ENCODE assay signal across 38 cellular contexts in the genomic region with DNA sequence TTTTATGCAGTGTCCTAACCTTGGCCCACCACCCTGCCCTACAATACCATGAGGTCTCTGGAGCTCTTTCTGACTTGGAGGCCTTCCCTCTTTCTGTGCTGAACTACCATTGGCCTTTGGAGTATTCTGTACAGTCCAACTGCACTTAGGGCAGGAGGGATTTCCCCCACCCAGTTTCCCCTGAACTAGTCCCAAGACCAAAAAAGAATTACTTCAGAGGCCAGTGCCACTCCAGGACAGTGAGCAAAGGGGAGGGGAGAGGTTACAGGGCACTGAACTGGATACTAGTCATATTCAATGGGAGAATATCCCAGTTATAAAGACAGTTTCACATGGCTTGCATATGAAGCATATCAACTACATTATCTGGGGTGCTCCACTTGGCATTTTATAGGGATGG. TPM values are rescaled to one million over a fixed set of nuclear protein-coding genes. Genes with fewer than 3 reads are reported as not detected.
"Had no signal": no experiment of that assay in that cellular context is flagged by ENCODE, and none has a peak within 500 bp of the region (broad histone marks: within the 10 kb centered on the region; RNA-seq: fewer than 3 reads in every experiment).

No MANE protein-coding gene starts in this region.

- H3K36me3 ChIP-seq: MG63 had no signal

- H3K27me3 ChIP-seq: MG63 had no signal

- H3K27ac ChIP-seq: KMS-11 had no signal

- H3K4me3 ChIP-seq: MG63 had no signal

- DNase-seq: Karpas-422, Kasumi-1, MG63, MM.1S, MV-4-11, NCI-H1048, NCI-H1092, NCI-H1092 treated with DMSO at 0.1 percent for 48 hours, NCI-H1105, NCI-H1105 treated with DMSO at 0.1 percent for 48 hours, NCI-H1417, NCI-H1417 treated with DMSO at 0.1 percent for 48 hours, NCI-H1436, NCI-H1436 treated with DMSO at 0.1 percent for 48 hours, NCI-H146, NCI-H1694, NCI-H1694 treated with DMSO at 0.1 percent for 48 hours, NCI-H187, NCI-H187 treated with DMSO at 0.1 percent for 48 hours, NCI-H1930, NCI-H2029, NCI-H2029 treated with DMSO at 0.1 percent for 48 hours, NCI-H2081, NCI-H2081 treated with DMSO at 0.1 percent for 48 hours, NCI-H2107, NCI-H2171, NCI-H2171 treated with DMSO at 0.1 percent for 48 hours, NCI-H2227 treated with DMSO at 0.1 percent for 48 hours, NCI-H226, NCI-H345, NCI-H446, NCI-H446 treated with DMSO at 0.1 percent for 48 hours, NCI-H510A had no signal

RNA-seq across cellular contexts. Expression of gene SLCO1A2, which starts 6.1 kb away (rescaled TPM):
- total RNA-seq: MCF 10A, NCI-H460 had no signal

RNA-seq across cellular contexts. Expression of gene IAPP, which starts 44.1 kb away (rescaled TPM):
- total RNA-seq: LHCN-M2, M059J, MCF 10A, NCI-H460 had no signal
